In the genomic region with DNA sequence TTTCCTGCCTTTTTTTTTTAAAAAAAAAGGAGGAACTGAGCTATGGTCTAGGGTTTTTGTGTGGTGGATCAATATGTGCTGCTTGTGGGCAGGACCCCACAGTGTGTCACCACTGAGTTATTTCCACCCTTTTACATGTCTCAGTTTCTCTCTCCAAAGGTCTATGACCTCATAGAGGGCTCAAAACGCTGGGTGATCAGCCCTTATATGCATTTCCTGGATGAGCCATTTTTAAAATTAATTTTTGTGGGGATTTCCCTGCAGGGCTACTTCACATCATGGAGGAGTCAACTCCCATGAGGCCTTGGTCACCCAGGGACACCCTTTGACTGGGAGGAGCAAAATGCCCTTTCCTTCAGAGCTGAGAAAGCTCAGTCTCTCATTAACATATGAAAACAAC, we compare ENCODE assay signal across 12 cellular contexts. TPM values are rescaled to one million over a fixed set of nuclear protein-coding genes. Genes with fewer than 3 reads are reported as not detected.
DNase-seq lines count a peak whose midpoint lies in the region; ATAC-seq and TF ChIP-seq lines count a peak whose summit lies in the region.
"Had no signal": no experiment of that assay in that cellular context is flagged by ENCODE, and none has a peak within 500 bp of the region (broad histone marks: within the 10 kb centered on the region; RNA-seq: fewer than 3 reads in every experiment).

No MANE protein-coding gene starts in this region.

- peak overlapping the region; percentile 23 for H3K4me3 Mint-ChIP-seq in stimulated activated naive CD8-positive, alpha-beta T cell treated with anti-CD3 and anti-CD28 coated beads, Interleukin-15, Interleukin-2, amounts not matched to agents 100 ng/mL and 50 ng/mL, for 24 hours
- H3K4me3 Mint-ChIP-seq: CD4-positive, CD25-positive, alpha-beta regulatory T cell had no signal

- H3K36me3 ChIP-seq in mammary epithelial cell (ENCODE audit: insufficient read depth, low read length) (no peaks in the 10 kb centered on the region), breast epithelium (no peaks in the 10 kb centered on the region)
- H3K36me3 ChIP-seq: prostate gland had no signal

- no peaks in the 10 kb centered on the region for H3K36me3 Mint-ChIP-seq in stimulated activated naive CD8-positive, alpha-beta T cell treated with anti-CD3 and anti-CD28 coated beads, Interleukin-15, Interleukin-2, amounts not matched to agents 100 ng/mL and 50 ng/mL, for 24 hours (ENCODE audit: low read depth)
- H3K36me3 Mint-ChIP-seq: CD4-positive, CD25-positive, alpha-beta regulatory T cell had no signal

- no peaks in the 10 kb centered on the region for H4K20me1 ChIP-seq in mammary epithelial cell (ENCODE audit: insufficient read depth, low read length)

- BruUV-seq in mammary epithelial cell (replicated peaks; lab: Mats Ljungman, UMichigan) = no TSS peak

- intact Hi-C loops in mammary epithelial cell (cut with micrococcal nuclease) = no loop called here
- intact Hi-C loops in breast epithelium (cut with DNase I; ENCODE audit: low total_unique reads) = no loop called here

- no peak overlapping the region for H3K4me2 ChIP-seq in mammary epithelial cell (ENCODE audit: insufficient read depth, low read depth, low read length)

- in situ Hi-C loops in mammary epithelial cell (cut with MboI; ENCODE audit: low sequenced_read_pairs in 2 of 2) = no loop called here

- no peak overlapping the region for H3K9ac ChIP-seq in mammary epithelial cell (ENCODE audit: insufficient read depth, low read length)

- dilution Hi-C loops in mammary epithelial cell (cut with HindIII; ENCODE audit: low sequenced_read_pairs) = no loop called here

- H3K4me3 ChIP-seq in mammary epithelial cell (replicated peaks in 1 of 3; ENCODE audit: insufficient read depth in 1 of 3, low read depth in 2 of 3, low read length in 3 of 3) (no peak overlapping the region), breast epithelium (no peak overlapping the region)
- H3K4me3 ChIP-seq: prostate gland had no signal

- DNase-seq in mammary epithelial cell (peak; percentile 49), breast epithelium (ENCODE audit: low spot score in 2 of 2) (no peak), RKO (ENCODE audit: low spot score) (peak; percentile 7), cerebellar nuclear complex (lab: John Stamatoyannopoulos, UW) (no peak)
- no peak for DNase-seq in NK-92 treated with Interleukin-12 subunit alpha and Interleukin-12 subunit beta, amount 100 ng/mL, for 24 hours (lab: John Stamatoyannopoulos, UW)
- DNase-seq: CD4-positive, CD25-positive, alpha-beta regulatory T cell had no signal

- H3K27ac Mint-ChIP-seq in stimulated activated naive CD8-positive, alpha-beta T cell treated with anti-CD3 and anti-CD28 coated beads, Interleukin-15, Interleukin-2, amounts not matched to agents 100 ng/mL and 50 ng/mL, for 24 hours = peak overlapping the region; percentile 47
- H3K27ac Mint-ChIP-seq: CD4-positive, CD25-positive, alpha-beta regulatory T cell had no signal

- CTCF ChIA-PET in mammary epithelial cell (lab: Charles Lee; ENCODE audit: low non-redundant PET) = no interaction called here

- H3K27me3 ChIP-seq in mammary epithelial cell (ENCODE audit: insufficient read depth, low read length) = no peaks in the 10 kb centered on the region
- H3K27me3 ChIP-seq in breast epithelium = no peaks in the 10 kb centered on the region

- ATAC-seq in HG02885 (IDR thresholded peaks at IDR 0.05; ENCODE audit: poor library complexity, unreplicated experiment) (peak; percentile 90), GM19455 (IDR thresholded peaks at IDR 0.05; ENCODE audit: unreplicated experiment) (no peak)

- H3K27me3 Mint-ChIP-seq in stimulated activated naive CD8-positive, alpha-beta T cell treated with anti-CD3 and anti-CD28 coated beads, Interleukin-15, Interleukin-2, amounts not matched to agents 100 ng/mL and 50 ng/mL, for 24 hours = peaks cover 34% of the 10 kb centered on the region

- TF ChIP-seq POLR2A in breast epithelium (IDR thresholded peaks at IDR 0.05) = no peak

- no peaks in the 10 kb centered on the region for H3K4me1 ChIP-seq in mammary epithelial cell (ENCODE audit: insufficient read depth, low read length)
- no peaks in the 10 kb centered on the region for H3K4me1 ChIP-seq in breast epithelium
- H3K4me1 ChIP-seq: prostate gland had no signal

- WGBS in mammary epithelial cell (ENCODE audit: low coverage, missing lambda C conversion rate) = 33% methylated on average over 1 of the region's 1 CpG

- no peak for TF ChIP-seq CTCF in mammary epithelial cell (conservative IDR thresholded peaks at IDR 0.05 in 1 of 2, IDR thresholded peaks at IDR 0.05 in 1 of 2; ENCODE audit: extremely low read depth in 1 of 2, insufficient read depth in 1 of 2, low read depth in 1 of 2, low read length in 2 of 2)
- no peak for TF ChIP-seq CTCF in breast epithelium (IDR thresholded peaks at IDR 0.05)

- H3K27ac ChIP-seq in mammary epithelial cell (ENCODE audit: insufficient read depth, low read depth, low read length) (no peak overlapping the region), breast epithelium (no peak overlapping the region)
- H3K27ac ChIP-seq: prostate gland had no signal

- H2AFZ ChIP-seq in mammary epithelial cell (ENCODE audit: low read depth, low read length) = no peak overlapping the region

- no peaks in the 10 kb centered on the region for H3K9me3 ChIP-seq in mammary epithelial cell (replicated peaks; ENCODE audit: insufficient read depth, low read length)
- H3K9me3 ChIP-seq in breast epithelium = peaks cover 0 to 10% of the 10 kb centered on the region in 2 donors
- H3K9me3 ChIP-seq: prostate gland had no signal

- peaks cover 3% of the 10 kb centered on the region for H3K9me3 Mint-ChIP-seq in stimulated activated naive CD8-positive, alpha-beta T cell treated with anti-CD3 and anti-CD28 coated beads, Interleukin-15, Interleukin-2, amounts not matched to agents 100 ng/mL and 50 ng/mL, for 24 hours

- no peaks in the 10 kb centered on the region for H3K79me2 ChIP-seq in mammary epithelial cell (ENCODE audit: insufficient read depth, low read length)

- peaks cover 12% of the 10 kb centered on the region for H3K4me1 Mint-ChIP-seq in stimulated activated naive CD8-positive, alpha-beta T cell treated with anti-CD3 and anti-CD28 coated beads, Interleukin-15, Interleukin-2, amounts not matched to agents 100 ng/mL and 50 ng/mL, for 24 hours (ENCODE audit: low read depth)
- H3K4me1 Mint-ChIP-seq: CD4-positive, CD25-positive, alpha-beta regulatory T cell had no signal

RNA-seq across cellular contexts. Expression of gene HAO2, which starts 20.7 kb away (rescaled TPM):
- total RNA-seq in mammary epithelial cell = not detected
- polyA plus RNA-seq in mammary epithelial cell = not detected
- not detected for polyA minus RNA-seq in mammary epithelial cell
- under 1 TPM in 1 of 3 donors, not detected in 2; 0.66 TPM for total RNA-seq in breast epithelium
- total RNA-seq: CD4-positive, CD25-positive, alpha-beta regulatory T cell; fibroblast of villous mesenchyme; prostate gland; temporal lobe had no signal
- polyA plus RNA-seq: CD4-positive, CD25-positive, alpha-beta regulatory T cell had no signal

Comparison
In these comparisons a context has a peak if more than half of its experiments do, and no peak if none do; other contexts are left out.
1. DNase-seq: peak in mammary epithelial cell (single experiment) and RKO (single experiment); none in breast epithelium (0 of 2), cerebellar nuclear complex (0 of 2) and NK-92 treated with Interleukin-12 subunit alpha and Interleukin-12 subunit beta, amount 100 ng/mL, for 24 hours (single experiment).